Comparison of ENCODE assay signal across 1 cellular context in genomic region chr21:31731802-31732537, GRCh38.
A peak's percentile ranks its signal among the peaks of the same experiment; 100 is the strongest.
TF ChIP-seq lines count a peak whose summit lies in the region.

A gene with protein sequence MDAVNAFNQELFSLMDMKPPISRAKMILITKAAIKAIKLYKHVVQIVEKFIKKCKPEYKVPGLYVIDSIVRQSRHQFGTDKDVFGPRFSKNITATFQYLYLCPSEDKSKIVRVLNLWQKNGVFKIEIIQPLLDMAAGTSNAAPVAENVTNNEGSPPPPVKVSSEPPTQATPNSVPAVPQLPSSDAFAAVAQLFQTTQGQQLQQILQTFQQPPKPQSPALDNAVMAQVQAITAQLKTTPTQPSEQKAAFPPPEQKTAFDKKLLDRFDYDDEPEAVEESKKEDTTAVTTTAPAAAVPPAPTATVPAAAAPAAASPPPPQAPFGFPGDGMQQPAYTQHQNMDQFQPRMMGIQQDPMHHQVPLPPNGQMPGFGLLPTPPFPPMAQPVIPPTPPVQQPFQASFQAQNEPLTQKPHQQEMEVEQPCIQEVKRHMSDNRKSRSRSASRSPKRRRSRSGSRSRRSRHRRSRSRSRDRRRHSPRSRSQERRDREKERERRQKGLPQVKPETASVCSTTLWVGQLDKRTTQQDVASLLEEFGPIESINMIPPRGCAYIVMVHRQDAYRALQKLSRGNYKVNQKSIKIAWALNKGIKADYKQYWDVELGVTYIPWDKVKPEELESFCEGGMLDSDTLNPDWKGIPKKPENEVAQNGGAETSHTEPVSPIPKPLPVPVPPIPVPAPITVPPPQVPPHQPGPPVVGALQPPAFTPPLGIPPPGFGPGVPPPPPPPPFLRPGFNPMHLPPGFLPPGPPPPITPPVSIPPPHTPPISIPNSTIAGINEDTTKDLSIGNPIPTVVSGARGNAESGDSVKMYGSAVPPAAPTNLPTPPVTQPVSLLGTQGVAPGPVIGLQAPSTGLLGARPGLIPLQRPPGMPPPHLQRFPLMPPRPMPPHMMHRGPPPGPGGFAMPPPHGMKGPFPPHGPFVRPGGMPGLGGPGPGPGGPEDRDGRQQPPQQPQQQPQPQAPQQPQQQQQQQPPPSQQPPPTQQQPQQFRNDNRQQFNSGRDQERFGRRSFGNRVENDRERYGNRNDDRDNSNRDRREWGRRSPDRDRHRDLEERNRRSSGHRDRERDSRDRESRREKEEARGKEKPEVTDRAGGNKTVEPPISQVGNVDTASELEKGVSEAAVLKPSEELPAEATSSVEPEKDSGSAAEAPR (minus strand): TSS chr21:31732118. CDS start chr21:31731692, 426 bp downstream.

TF ChIP-seq in HCT116, 20 proteins besides CTCF, POLR2A, EP300 and RAD21 (continued from another document):
- TF ChIP-seq, protein P1, sequence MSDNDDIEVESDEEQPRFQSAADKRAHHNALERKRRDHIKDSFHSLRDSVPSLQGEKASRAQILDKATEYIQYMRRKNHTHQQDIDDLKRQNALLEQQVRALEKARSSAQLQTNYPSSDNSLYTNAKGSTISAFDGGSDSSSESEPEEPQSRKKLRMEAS (IDR thresholded peaks at IDR 0.05), result 0 out of 2 replicates have a peak, but pooled peaks have one; percentile 48
- TF ChIP-seq YY1 (IDR thresholded peaks at IDR 0.05; ENCODE audit: extremely low read depth, insufficient replicate concordance, low read depth, low read length), result peak; percentile 61
- TF ChIP-seq ELF1 (IDR thresholded peaks at IDR 0.05; ENCODE audit: borderline replicate concordance, low read depth), result no peak
- peak; percentile 91 for TF ChIP-seq ZFX (IDR thresholded peaks at IDR 0.05)
- TF ChIP-seq POLR2AphosphoS5 (IDR thresholded peaks at IDR 0.05; ENCODE audit: low read depth, low read length), result peak; percentile 88
